ENCODE assay signal across 15 cellular contexts in the genomic region with DNA sequence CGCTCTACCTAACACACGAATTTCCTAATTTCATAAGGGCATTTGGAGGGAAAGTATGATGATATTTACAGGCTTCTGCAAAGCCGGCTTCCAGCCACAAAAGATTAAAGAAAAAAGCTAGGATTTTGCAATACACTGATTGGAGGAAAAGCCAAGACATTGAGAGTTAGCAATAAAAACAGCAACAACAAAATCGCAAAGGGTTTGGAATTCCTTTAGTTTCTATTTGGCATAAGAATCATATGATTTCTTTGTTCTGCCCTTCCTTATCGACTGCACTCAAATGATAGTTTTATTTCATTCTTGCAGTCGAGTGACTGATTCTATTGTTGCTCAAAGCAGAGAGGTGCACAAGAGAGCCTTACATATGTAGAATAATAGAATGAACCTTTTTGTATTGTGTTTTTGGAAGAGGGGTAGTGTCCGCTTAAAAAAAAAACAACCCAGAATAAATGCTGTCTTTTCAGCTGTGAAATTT. TPM values are rescaled to one million over a fixed set of nuclear protein-coding genes. Genes with fewer than 3 reads are reported as not detected.
DNase-seq lines count a peak whose midpoint lies in the region; ATAC-seq and TF ChIP-seq lines count a peak whose summit lies in the region.
"Had no signal": no experiment of that assay in that cellular context is flagged by ENCODE, and none has a peak within 500 bp of the region (broad histone marks: within the 10 kb centered on the region; RNA-seq: fewer than 3 reads in every experiment).

No MANE protein-coding gene starts in this region.

- no peak for TF ChIP-seq POLR2A in sigmoid colon (IDR thresholded peaks at IDR 0.05)
- no peak for TF ChIP-seq POLR2A in Peyer's patch (IDR thresholded peaks at IDR 0.05)

- no peak overlapping the region for H3K27ac Mint-ChIP-seq in immature natural killer cell

- H3K27me3 ChIP-seq in sigmoid colon (no peaks in the 10 kb centered on the region), Peyer's patch (no peaks in the 10 kb centered on the region)

- H3K36me3 ChIP-seq in sigmoid colon (no peaks in the 10 kb centered on the region), Peyer's patch (no peaks in the 10 kb centered on the region)

- no peak for ATAC-seq in GM21619 (IDR thresholded peaks at IDR 0.05; ENCODE audit: unreplicated experiment)
- ATAC-seq: mucosa of descending colon had no signal

- H3K27ac ChIP-seq in sigmoid colon (peak overlapping the region; percentile 34 to 96 (median 66)), Peyer's patch (peak overlapping the region in 1 of 4 donors; percentile 8)
- H3K27ac ChIP-seq: C4-2B had no signal

- intact Hi-C loops in sigmoid colon (cut with DNase I), result loop anchor here (5.0 kb wide), 3 partner anchors 52 to 202 kb away; no protein-coding TSS in a partner anchor

- 58 to 64% methylated on average over 7 of the region's 7 CpGs for WGBS in sigmoid colon, 2 donors

- TF ChIP-seq CTCF in sigmoid colon (IDR thresholded peaks at IDR 0.05), result no peak
- TF ChIP-seq CTCF in Peyer's patch (IDR thresholded peaks at IDR 0.05), result no peak

- H3K27me3 Mint-ChIP-seq in immature natural killer cell (ENCODE audit: low read depth in 3 of 3), result peaks cover 5 to 15% (median 10%) of the 10 kb centered on the region in 3 donors
- H3K27me3 Mint-ChIP-seq: activated B cell treated with CpG ODN at 0.5 μM for 24 hours had no signal

- H3K4me1 Mint-ChIP-seq in immature natural killer cell, result peaks cover 12 to 14% of the 10 kb centered on the region in 2 donors

- no peak overlapping the region for H3K4me3 Mint-ChIP-seq in immature natural killer cell
- H3K4me3 Mint-ChIP-seq: activated B cell treated with CpG ODN at 0.5 μM for 24 hours had no signal

- H3K36me3 Mint-ChIP-seq in immature natural killer cell, result peaks cover 0 to 3% (median 0%) of the 10 kb centered on the region in 3 donors

- no peak for TF ChIP-seq EP300 in sigmoid colon (IDR thresholded peaks at IDR 0.05)

- no peaks in the 10 kb centered on the region for H3K9me3 Mint-ChIP-seq in immature natural killer cell
- H3K9me3 Mint-ChIP-seq: activated B cell treated with CpG ODN at 0.5 μM for 24 hours had no signal

- no peaks in the 10 kb centered on the region for H3K9me3 ChIP-seq in sigmoid colon
- no peaks in the 10 kb centered on the region for H3K9me3 ChIP-seq in Peyer's patch
- H3K9me3 ChIP-seq: mucosa of descending colon had no signal

- peak; percentile 34 for DNase-seq in GM03348 (ENCODE audit: low spot score)
- DNase-seq in amniotic epithelial cell (ENCODE audit: low read depth), result peak; percentile 65
- DNase-seq in globus pallidus (ENCODE audit: low spot score), result peak; percentile 71
- no peak for DNase-seq in sigmoid colon
- DNase-seq in Peyer's patch, result no peak
- no peak for DNase-seq in immature natural killer cell
- no peak for DNase-seq in NOMO-1 treated with dmso at 0.1 percent for 144 hours (lab: John Stamatoyannopoulos, UW; ENCODE audit: unreplicated experiment)
- DNase-seq: activated B cell treated with CpG ODN at 0.5 μM for 24 hours; activated T-cell treated with anti-CD3 and anti-CD28 coated beads, Interleukin-2, amount 50 U/mL, for 48 hours; mucosa of descending colon; NCI-H524; SIG-M5; stimulated activated naive CD4-positive, alpha-beta T cell had no signal

- H3K4me1 ChIP-seq in sigmoid colon, result peaks cover 0 to 70% (median 66%) of the 10 kb centered on the region in 4 donors
- peaks cover 0 to 30% (median 2%) of the 10 kb centered on the region in 4 donors for H3K4me1 ChIP-seq in Peyer's patch

- peak overlapping the region in 1 of 4 donors; percentile 2 for H3K4me3 ChIP-seq in sigmoid colon
- H3K4me3 ChIP-seq in Peyer's patch, result no peak overlapping the region
- H3K4me3 ChIP-seq: mucosa of descending colon had no signal

RNA-seq across cellular contexts. Expression of gene ZNF532, which starts 3.9 kb away (rescaled TPM):
- total RNA-seq in sigmoid colon (100 to 1,000 TPM in 1 of 4 donors, 10 to 100 TPM in 3; 71.0 to 104 (median 78.8) TPM), Peyer's patch (100 to 1,000 TPM in 1 of 4 donors, 10 to 100 TPM in 2, 1 to 10 TPM in 1; 3.9 to 188 (median 12.7) TPM)
- polyA plus RNA-seq in sigmoid colon (10 to 100 TPM in 1 of 3 donors, 1 to 10 TPM in 2; 1.4 to 10.1 (median 3.6) TPM), immature natural killer cell (under 1 TPM in 2 of 3 donors, not detected in 1; 0.49 to 0.99 TPM)

Comparison
In these comparisons a context has a peak if more than half of its experiments do, and no peak if none do; other contexts are left out.
1. DNase-seq: peak in GM03348 (single experiment), amniotic epithelial cell (single experiment) and globus pallidus (single experiment); none in sigmoid colon (single experiment), Peyer's patch (0 of 3), immature natural killer cell (0 of 3) and NOMO-1 treated with dmso at 0.1 percent for 144 hours (single experiment).